ENCODE assay signal across 1 cellular context in the genomic region with DNA sequence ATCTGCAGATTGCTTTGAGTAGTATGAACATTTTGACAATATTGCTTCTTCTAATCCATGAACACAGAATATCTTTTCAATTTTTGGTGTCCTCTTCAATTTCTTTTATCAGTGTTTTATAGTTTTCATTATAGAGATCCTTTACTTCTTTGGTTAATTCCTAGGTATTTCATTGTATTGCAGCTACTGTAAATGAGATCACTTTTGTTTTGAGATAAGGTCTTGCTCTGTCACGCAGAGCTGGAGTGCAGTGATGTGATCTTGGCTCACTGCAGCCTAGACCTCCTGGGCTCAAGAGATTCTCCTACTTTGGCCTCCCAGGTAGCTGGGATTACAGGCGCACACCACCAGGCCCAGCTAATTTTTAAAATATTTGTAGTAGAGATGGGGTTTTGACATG.
TF ChIP-seq lines count a peak whose summit lies in the region.

No MANE protein-coding gene starts in this region.

TF ChIP-seq in K562, 482 proteins besides CTCF, POLR2A, EP300 and RAD21 (continued from another document):
- TF ChIP-seq, protein P1, sequence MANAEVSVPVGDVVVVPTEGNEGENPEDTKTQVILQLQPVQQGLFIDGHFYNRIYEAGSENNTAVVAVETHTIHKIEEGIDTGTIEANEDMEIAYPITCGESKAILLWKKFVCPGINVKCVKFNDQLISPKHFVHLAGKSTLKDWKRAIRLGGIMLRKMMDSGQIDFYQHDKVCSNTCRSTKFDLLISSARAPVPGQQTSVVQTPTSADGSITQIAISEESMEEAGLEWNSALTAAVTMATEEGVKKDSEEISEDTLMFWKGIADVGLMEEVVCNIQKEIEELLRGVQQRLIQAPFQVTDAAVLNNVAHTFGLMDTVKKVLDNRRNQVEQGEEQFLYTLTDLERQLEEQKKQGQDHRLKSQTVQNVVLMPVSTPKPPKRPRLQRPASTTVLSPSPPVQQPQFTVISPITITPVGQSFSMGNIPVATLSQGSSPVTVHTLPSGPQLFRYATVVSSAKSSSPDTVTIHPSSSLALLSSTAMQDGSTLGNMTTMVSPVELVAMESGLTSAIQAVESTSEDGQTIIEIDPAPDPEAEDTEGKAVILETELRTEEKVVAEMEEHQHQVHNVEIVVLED (CRISPR knock-in tag; IDR thresholded peaks at IDR 0.05), result no peak
- no peak; the same call in 1 of the 2 replicates for TF ChIP-seq TOE1 (IDR thresholded peaks at IDR 0.05; ENCODE audit: borderline replicate concordance)
- no peak for TF ChIP-seq TOE1 (CRISPR knock-in tag; IDR thresholded peaks at IDR 0.05; ENCODE audit: borderline replicate concordance, low read depth)
- TF ChIP-seq, protein P2, sequence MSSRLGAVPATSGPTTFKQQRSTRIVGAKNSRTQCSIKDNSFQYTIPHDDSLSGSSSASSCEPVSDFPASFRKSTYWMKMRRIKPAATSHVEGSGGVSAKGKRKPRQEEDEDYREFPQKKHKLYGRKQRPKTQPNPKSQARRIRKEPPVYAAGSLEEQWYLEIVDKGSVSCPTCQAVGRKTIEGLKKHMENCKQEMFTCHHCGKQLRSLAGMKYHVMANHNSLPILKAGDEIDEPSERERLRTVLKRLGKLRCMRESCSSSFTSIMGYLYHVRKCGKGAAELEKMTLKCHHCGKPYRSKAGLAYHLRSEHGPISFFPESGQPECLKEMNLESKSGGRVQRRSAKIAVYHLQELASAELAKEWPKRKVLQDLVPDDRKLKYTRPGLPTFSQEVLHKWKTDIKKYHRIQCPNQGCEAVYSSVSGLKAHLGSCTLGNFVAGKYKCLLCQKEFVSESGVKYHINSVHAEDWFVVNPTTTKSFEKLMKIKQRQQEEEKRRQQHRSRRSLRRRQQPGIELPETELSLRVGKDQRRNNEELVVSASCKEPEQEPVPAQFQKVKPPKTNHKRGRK (tag; IDR thresholded peaks at IDR 0.05), result no peak
- TF ChIP-seq CREBBP (IDR thresholded peaks at IDR 0.05; ENCODE audit: low read depth, low read length), result no peak
- TF ChIP-seq ARID1B (IDR thresholded peaks at IDR 0.05), result peak; percentile 85
- TF ChIP-seq JUN (IDR thresholded peaks at IDR 0.05; ENCODE audit: borderline replicate concordance, low read depth, low read length), result peak; percentile 83
- no peak for TF ChIP-seq JUN (CRISPR knock-in tag; IDR thresholded peaks at IDR 0.05; ENCODE audit: borderline replicate concordance)
- TF ChIP-seq HDAC6 (IDR thresholded peaks at IDR 0.05; ENCODE audit: low read depth, low read length), result no peak
- TF ChIP-seq PHB2 (IDR thresholded peaks at IDR 0.05; ENCODE audit: low read depth), result no peak
- TF ChIP-seq PTBP1 (IDR thresholded peaks at IDR 0.05; ENCODE audit: low read depth, low read length), result no peak
